In genomic region chr13:109309625-109310363, GRCh38 we compare ENCODE assay signal across 1 cellular context.
TF ChIP-seq lines count a peak whose summit lies in the region.

No MANE protein-coding gene starts in this region.

TF ChIP-seq in HepG2, 621 proteins besides CTCF, POLR2A, EP300 and RAD21 (continued from another document):
- TF ChIP-seq POGK (CRISPR knock-in tag; conservative IDR thresholded peaks at IDR 0.05) (no peak), ELF3 (CRISPR knock-in tag; IDR thresholded peaks at IDR 0.05) (0 out of 2 replicates have a peak, but pooled peaks have one; percentile 37), HES4 (CRISPR knock-in tag; IDR thresholded peaks at IDR 0.05; ENCODE audit: borderline replicate concordance) (no peak), HNF1A (IDR thresholded peaks at IDR 0.05; ENCODE audit: low read depth) (no peak), HNF1A (CRISPR knock-in tag; IDR thresholded peaks at IDR 0.05; ENCODE audit: borderline replicate concordance) (no peak), ZBTB25 (CRISPR knock-in tag; IDR thresholded peaks at IDR 0.05) (no peak), TBX3 (IDR thresholded peaks at IDR 0.05; ENCODE audit: borderline replicate concordance) (0 out of 2 replicates have a peak, but pooled peaks have one; percentile 24), DNMT3B (CRISPR knock-in tag; conservative IDR thresholded peaks at IDR 0.05) (no peak), ZNF574 (CRISPR knock-in tag; IDR thresholded peaks at IDR 0.05) (peak; percentile 32; the same call in 1 of the 2 replicates), KDM1A (CRISPR knock-in tag; IDR thresholded peaks at IDR 0.05) (peak; percentile 20; the same call in 1 of the 2 replicates), FOXJ3 (CRISPR knock-in tag; IDR thresholded peaks at IDR 0.05; ENCODE audit: borderline replicate concordance) (peak; percentile 71; the same call in 1 of the 2 replicates)
- TF ChIP-seq, protein P1, sequence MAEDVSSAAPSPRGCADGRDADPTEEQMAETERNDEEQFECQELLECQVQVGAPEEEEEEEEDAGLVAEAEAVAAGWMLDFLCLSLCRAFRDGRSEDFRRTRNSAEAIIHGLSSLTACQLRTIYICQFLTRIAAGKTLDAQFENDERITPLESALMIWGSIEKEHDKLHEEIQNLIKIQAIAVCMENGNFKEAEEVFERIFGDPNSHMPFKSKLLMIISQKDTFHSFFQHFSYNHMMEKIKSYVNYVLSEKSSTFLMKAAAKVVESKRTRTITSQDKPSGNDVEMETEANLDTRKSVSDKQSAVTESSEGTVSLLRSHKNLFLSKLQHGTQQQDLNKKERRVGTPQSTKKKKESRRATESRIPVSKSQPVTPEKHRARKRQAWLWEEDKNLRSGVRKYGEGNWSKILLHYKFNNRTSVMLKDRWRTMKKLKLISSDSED (CRISPR knock-in tag; IDR thresholded peaks at IDR 0.05), result no peak
- TF ChIP-seq, protein P2, sequence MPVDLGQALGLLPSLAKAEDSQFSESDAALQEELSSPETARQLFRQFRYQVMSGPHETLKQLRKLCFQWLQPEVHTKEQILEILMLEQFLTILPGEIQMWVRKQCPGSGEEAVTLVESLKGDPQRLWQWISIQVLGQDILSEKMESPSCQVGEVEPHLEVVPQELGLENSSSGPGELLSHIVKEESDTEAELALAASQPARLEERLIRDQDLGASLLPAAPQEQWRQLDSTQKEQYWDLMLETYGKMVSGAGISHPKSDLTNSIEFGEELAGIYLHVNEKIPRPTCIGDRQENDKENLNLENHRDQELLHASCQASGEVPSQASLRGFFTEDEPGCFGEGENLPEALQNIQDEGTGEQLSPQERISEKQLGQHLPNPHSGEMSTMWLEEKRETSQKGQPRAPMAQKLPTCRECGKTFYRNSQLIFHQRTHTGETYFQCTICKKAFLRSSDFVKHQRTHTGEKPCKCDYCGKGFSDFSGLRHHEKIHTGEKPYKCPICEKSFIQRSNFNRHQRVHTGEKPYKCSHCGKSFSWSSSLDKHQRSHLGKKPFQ (CRISPR knock-in tag; IDR thresholded peaks at IDR 0.05; ENCODE audit: insufficient replicate concordance), result peak; percentile 78
- TF ChIP-seq, protein P3, sequence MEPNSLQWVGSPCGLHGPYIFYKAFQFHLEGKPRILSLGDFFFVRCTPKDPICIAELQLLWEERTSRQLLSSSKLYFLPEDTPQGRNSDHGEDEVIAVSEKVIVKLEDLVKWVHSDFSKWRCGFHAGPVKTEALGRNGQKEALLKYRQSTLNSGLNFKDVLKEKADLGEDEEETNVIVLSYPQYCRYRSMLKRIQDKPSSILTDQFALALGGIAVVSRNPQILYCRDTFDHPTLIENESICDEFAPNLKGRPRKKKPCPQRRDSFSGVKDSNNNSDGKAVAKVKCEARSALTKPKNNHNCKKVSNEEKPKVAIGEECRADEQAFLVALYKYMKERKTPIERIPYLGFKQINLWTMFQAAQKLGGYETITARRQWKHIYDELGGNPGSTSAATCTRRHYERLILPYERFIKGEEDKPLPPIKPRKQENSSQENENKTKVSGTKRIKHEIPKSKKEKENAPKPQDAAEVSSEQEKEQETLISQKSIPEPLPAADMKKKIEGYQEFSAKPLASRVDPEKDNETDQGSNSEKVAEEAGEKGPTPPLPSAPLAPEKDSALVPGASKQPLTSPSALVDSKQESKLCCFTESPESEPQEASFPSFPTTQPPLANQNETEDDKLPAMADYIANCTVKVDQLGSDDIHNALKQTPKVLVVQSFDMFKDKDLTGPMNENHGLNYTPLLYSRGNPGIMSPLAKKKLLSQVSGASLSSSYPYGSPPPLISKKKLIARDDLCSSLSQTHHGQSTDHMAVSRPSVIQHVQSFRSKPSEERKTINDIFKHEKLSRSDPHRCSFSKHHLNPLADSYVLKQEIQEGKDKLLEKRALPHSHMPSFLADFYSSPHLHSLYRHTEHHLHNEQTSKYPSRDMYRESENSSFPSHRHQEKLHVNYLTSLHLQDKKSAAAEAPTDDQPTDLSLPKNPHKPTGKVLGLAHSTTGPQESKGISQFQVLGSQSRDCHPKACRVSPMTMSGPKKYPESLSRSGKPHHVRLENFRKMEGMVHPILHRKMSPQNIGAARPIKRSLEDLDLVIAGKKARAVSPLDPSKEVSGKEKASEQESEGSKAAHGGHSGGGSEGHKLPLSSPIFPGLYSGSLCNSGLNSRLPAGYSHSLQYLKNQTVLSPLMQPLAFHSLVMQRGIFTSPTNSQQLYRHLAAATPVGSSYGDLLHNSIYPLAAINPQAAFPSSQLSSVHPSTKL (CRISPR knock-in tag; IDR thresholded peaks at IDR 0.05), result peak; percentile 82
